In genomic region chr5:96259211-96259772, GRCh38 we compare ENCODE assay signal across 10 cellular contexts.
DNase-seq lines count a peak whose midpoint lies in the region; ATAC-seq, FAIRE-seq and TF ChIP-seq lines count a peak whose summit lies in the region.
"Had no signal": no experiment of that assay in that cellular context is flagged by ENCODE, and none has a peak within 500 bp of the region (broad histone marks: within the 10 kb centered on the region; RNA-seq: fewer than 3 reads in every experiment).

No MANE protein-coding gene starts in this region.

- H3F3A ChIP-seq in GM23248 (ENCODE audit: insufficient read depth) = peaks cover 54% of the 10 kb centered on the region

- in situ Hi-C loops in GM23248 (cut with MboI) = no loop called here

- H3K4me1 ChIP-seq in A549 (peaks cover 58% of the 10 kb centered on the region), GM23248 (ENCODE audit: insufficient read depth) (peaks cover 60% of the 10 kb centered on the region)

- no peaks in the 10 kb centered on the region for H4K20me1 ChIP-seq in GM23248 (ENCODE audit: insufficient read depth)

- H3K9me3 ChIP-seq in A549 = no peaks in the 10 kb centered on the region
- H3K9me3 ChIP-seq in GM23248 (ENCODE audit: low read depth) = no peaks in the 10 kb centered on the region

- CTCF ChIA-PET in A549 (lab: Yijun Ruan, JAX) = interaction anchor here (0.8 to 2.4 kb wide), 4 partner anchors 20 to 298 kb away, joined by 3 to 5 read pairs (median 3); partner anchors contain the start of gene ELL2

- POLR2A ChIA-PET in A549 (lab: Yijun Ruan, JAX) = no interaction called here

- H3K9me2 ChIP-seq in GM23248 (ENCODE audit: insufficient read depth) = no peaks in the 10 kb centered on the region

- 11% methylated on average over 2 of the region's 2 CpGs for WGBS in A549 (ENCODE audit: missing lambda C conversion rate)
- WGBS in GM23248 (ENCODE audit: low coverage in 1 of 2, low lambda C conversion rate in 2 of 2, missing lambda C conversion rate in 2 of 2), 2 experiments = 11 to 23% methylated on average over 2 of the region's 2 CpGs

- H3K4me2 ChIP-seq in A549 = peak overlapping the region; percentile 70
- peak overlapping the region; percentile 66 for H3K4me2 ChIP-seq in GM23248 (ENCODE audit: unreplicated experiment)

- no peaks in the 10 kb centered on the region for H3K27me3 ChIP-seq in GM23248 (replicated peaks; ENCODE audit: insufficient read depth)

- TF ChIP-seq EP300 in A549 (IDR thresholded peaks at IDR 0.05) = peak in 1 of 2 experiments; percentile 49; a peak in 1 of 5 replicates

- no peaks in the 10 kb centered on the region for H3K79me2 ChIP-seq in GM23248 (ENCODE audit: insufficient read depth)

- no peaks in the 10 kb centered on the region for H3K36me3 ChIP-seq in GM23248 (ENCODE audit: low read depth)

- peak; percentile 63 to 66; a peak in 5 of 6 replicates for ATAC-seq in A549

- H3K27ac ChIP-seq in A549 (peak overlapping the region; percentile 79 to 82), GM23248 (peak overlapping the region; percentile 81)
- H3K27ac ChIP-seq: C4-2B had no signal

- DNase-seq in A549 (ENCODE audit: low read depth in 1 of 2, low spot score in 1 of 2) = peak; percentile 35 to 61
- DNase-seq in GM23248 = peak; percentile 79
- peak; percentile 45 for DNase-seq in RKO (ENCODE audit: low spot score)
- DNase-seq in glomerular visceral epithelial cell (ENCODE audit: extremely low spot score) = peak; percentile 50
- DNase-seq in DMS153 treated with DMSO at 0.1 percent for 48 hours (lab: John Stamatoyannopoulos, UW; ENCODE audit: unreplicated experiment) = no peak
- DNase-seq in DMS153 (lab: John Stamatoyannopoulos, UW) = no peak
- no peak for DNase-seq in NCI-H82 treated with DMSO at 0.1 percent for 48 hours (lab: John Stamatoyannopoulos, UW; ENCODE audit: unreplicated experiment)
- DNase-seq in NCI-H2081 treated with DMSO at 0.1 percent for 48 hours (lab: John Stamatoyannopoulos, UW) = no peak
- DNase-seq: NCI-H2081 had no signal

- H3K4me3 ChIP-seq in A549 = no peak overlapping the region
- H3K4me3 ChIP-seq in GM23248 = no peak overlapping the region

- H2AFZ ChIP-seq in GM23248 = 0 out of 2 replicates have a peak overlapping the region, but pooled peaks have one; percentile 5

- peak; percentile 1 to 40; a peak in 2 of 5 replicates for TF ChIP-seq RAD21 in A549 (conservative IDR thresholded peaks at IDR 0.05 in 1 of 2, IDR thresholded peaks at IDR 0.05 in 1 of 2)

- no peak for TF ChIP-seq POLR2A in A549 (IDR thresholded peaks at IDR 0.05; ENCODE audit: low read length)

- no peak for TF ChIP-seq CTCF in A549 (IDR thresholded peaks at IDR 0.05)

- H3K9ac ChIP-seq in GM23248 = peak overlapping the region; percentile 45

- peak; percentile 90 for FAIRE-seq in A549 (lab: Jason Lieb, UNC)

TF ChIP-seq in A549, 52 proteins besides CTCF, POLR2A, EP300 and RAD21 (continues in another document):
- no peak for TF ChIP-seq EHMT2 (IDR thresholded peaks at IDR 0.05; ENCODE audit: low read depth)
- TF ChIP-seq USF2 (IDR thresholded peaks at IDR 0.05) = no peak
- no peak for TF ChIP-seq CBX2 (IDR thresholded peaks at IDR 0.05; ENCODE audit: borderline replicate concordance, low read depth)
- no peak for TF ChIP-seq FOXS1 (CRISPR knock-in tag; IDR thresholded peaks at IDR 0.05)
- TF ChIP-seq, protein P1, sequence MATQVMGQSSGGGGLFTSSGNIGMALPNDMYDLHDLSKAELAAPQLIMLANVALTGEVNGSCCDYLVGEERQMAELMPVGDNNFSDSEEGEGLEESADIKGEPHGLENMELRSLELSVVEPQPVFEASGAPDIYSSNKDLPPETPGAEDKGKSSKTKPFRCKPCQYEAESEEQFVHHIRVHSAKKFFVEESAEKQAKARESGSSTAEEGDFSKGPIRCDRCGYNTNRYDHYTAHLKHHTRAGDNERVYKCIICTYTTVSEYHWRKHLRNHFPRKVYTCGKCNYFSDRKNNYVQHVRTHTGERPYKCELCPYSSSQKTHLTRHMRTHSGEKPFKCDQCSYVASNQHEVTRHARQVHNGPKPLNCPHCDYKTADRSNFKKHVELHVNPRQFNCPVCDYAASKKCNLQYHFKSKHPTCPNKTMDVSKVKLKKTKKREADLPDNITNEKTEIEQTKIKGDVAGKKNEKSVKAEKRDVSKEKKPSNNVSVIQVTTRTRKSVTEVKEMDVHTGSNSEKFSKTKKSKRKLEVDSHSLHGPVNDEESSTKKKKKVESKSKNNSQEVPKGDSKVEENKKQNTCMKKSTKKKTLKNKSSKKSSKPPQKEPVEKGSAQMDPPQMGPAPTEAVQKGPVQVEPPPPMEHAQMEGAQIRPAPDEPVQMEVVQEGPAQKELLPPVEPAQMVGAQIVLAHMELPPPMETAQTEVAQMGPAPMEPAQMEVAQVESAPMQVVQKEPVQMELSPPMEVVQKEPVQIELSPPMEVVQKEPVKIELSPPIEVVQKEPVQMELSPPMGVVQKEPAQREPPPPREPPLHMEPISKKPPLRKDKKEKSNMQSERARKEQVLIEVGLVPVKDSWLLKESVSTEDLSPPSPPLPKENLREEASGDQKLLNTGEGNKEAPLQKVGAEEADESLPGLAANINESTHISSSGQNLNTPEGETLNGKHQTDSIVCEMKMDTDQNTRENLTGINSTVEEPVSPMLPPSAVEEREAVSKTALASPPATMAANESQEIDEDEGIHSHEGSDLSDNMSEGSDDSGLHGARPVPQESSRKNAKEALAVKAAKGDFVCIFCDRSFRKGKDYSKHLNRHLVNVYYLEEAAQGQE (IDR thresholded peaks at IDR 0.05) = no peak
- no peak for TF ChIP-seq BCL3 (IDR thresholded peaks at IDR 0.05)
- TF ChIP-seq, protein P2, sequence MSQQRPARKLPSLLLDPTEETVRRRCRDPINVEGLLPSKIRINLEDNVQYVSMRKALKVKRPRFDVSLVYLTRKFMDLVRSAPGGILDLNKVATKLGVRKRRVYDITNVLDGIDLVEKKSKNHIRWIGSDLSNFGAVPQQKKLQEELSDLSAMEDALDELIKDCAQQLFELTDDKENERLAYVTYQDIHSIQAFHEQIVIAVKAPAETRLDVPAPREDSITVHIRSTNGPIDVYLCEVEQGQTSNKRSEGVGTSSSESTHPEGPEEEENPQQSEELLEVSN (IDR thresholded peaks at IDR 0.05; ENCODE audit: borderline replicate concordance, low read depth) = no peak
- TF ChIP-seq ZC3H11A (IDR thresholded peaks at IDR 0.05) = no peak
- peak in 1 of 2 experiments; percentile 4; a peak in 1 of 4 replicates for TF ChIP-seq CEBPB (IDR thresholded peaks at IDR 0.05)
- peak; percentile 87 for TF ChIP-seq NFE2L2 (conservative IDR thresholded peaks at IDR 0.05; ENCODE audit: low read length)
- TF ChIP-seq RFX5 (IDR thresholded peaks at IDR 0.05) = no peak
- TF ChIP-seq FOSB (CRISPR knock-in tag; IDR thresholded peaks at IDR 0.05) = no peak
- TF ChIP-seq JUNB (IDR thresholded peaks at IDR 0.05) = peak; percentile 77
- no peak for TF ChIP-seq SREBF2 (IDR thresholded peaks at IDR 0.05)
- TF ChIP-seq MAFK (IDR thresholded peaks at IDR 0.05; ENCODE audit: partially characterized antibody) = peak; percentile 98
- no peak for TF ChIP-seq CHD4 (IDR thresholded peaks at IDR 0.05; ENCODE audit: borderline replicate concordance)
- no peak for TF ChIP-seq MYC (IDR thresholded peaks at IDR 0.05; ENCODE audit: borderline replicate concordance, low read length)
- no peak for TF ChIP-seq RARB (CRISPR knock-in tag; IDR thresholded peaks at IDR 0.05)
- TF ChIP-seq PBX3 (IDR thresholded peaks at IDR 0.05) = no peak
- 0 out of 5 replicates have a peak, but pooled peaks of 1 of the 2 experiments have one; percentile 18 for TF ChIP-seq JUN (IDR thresholded peaks at IDR 0.05)
- TF ChIP-seq SMC3 (IDR thresholded peaks at IDR 0.05) = no peak
- TF ChIP-seq BHLHE40 (IDR thresholded peaks at IDR 0.05; ENCODE audit: low read depth, low read length) = no peak
- no peak for TF ChIP-seq CHD2 (IDR thresholded peaks at IDR 0.05; ENCODE audit: low read length, partially characterized antibody)
- TF ChIP-seq ZNF302 (CRISPR knock-in tag; IDR thresholded peaks at IDR 0.05) = no peak
- no peak for TF ChIP-seq CBX8 (IDR thresholded peaks at IDR 0.05)
- TF ChIP-seq TP53 (CRISPR knock-in tag; IDR thresholded peaks at IDR 0.05) = no peak
- TF ChIP-seq HES2 (IDR thresholded peaks at IDR 0.05) = no peak
- TF ChIP-seq ZSCAN20 (CRISPR knock-in tag; IDR thresholded peaks at IDR 0.05) = no peak
- no peak; the same call in 2 of the 3 replicates for TF ChIP-seq NR3C1 (IDR thresholded peaks at IDR 0.05)
- TF ChIP-seq MAZ (IDR thresholded peaks at IDR 0.05; ENCODE audit: borderline replicate concordance, low read depth, low read length) = no peak

Comparison
In these comparisons a context has a peak if more than half of its experiments do, and no peak if none do; other contexts are left out.
1. DNase-seq: peak in A549 (2 of 2), GM23248 (single experiment), RKO (single experiment) and glomerular visceral epithelial cell (single experiment); none in DMS153 treated with DMSO at 0.1 percent for 48 hours (single experiment), DMS153 (single experiment), NCI-H82 treated with DMSO at 0.1 percent for 48 hours (single experiment) and NCI-H2081 treated with DMSO at 0.1 percent for 48 hours (single experiment).